ENCODE assay signal across 8 cellular contexts in the genomic region with DNA sequence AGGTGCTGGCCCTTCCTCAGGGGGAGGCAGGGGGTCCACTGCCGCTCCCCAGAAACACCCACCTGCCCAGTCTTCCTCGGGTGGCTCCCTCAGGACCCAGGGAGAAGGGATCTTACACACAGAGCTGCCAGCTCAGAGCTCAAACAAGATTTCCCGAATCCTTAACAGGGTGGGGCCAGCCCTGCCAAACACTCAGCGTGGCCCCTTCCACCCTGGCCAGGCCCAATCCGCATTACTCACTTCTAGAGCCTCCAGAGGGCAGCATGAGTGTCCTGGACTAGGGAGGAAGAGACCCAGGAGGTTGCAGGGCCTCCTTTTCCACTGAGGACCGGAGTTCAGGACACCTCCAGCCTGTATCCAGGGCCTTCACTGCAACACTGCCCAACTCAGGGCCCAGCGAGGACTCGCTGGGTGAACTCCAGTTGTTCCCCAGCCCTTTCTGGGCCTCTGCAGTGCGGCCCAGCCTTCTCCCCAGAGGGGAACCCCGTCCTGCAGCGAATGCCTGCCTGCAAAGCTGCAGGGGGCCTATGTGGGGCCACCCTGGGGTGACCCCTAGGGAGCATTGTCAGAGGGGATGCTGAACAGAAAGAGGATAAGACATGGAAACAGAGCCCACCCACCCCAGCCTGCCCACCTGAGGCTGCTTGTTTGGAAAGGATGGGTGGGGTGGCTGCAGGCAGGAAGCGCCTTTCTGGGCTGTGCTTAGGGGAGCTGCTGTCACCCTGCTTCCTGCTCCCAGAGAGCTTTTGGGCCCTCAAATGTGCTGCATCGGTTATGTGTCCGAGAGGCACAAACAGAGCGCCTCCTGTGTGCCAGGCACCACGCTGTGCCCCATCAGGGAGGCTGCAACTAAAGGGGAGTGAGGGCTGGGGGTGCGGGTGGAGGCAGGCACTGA. TPM values are rescaled to one million over a fixed set of nuclear protein-coding genes. Genes with fewer than 3 reads are reported as not detected.
DNase-seq lines count a peak whose midpoint lies in the region; ATAC-seq and TF ChIP-seq lines count a peak whose summit lies in the region.

No MANE protein-coding gene starts in this region.

- H3K36me3 ChIP-seq in HEK293 (ENCODE audit: control insufficient read depth in 2 of 2, insufficient read depth in 1 of 2, low read length in 2 of 2), result no peaks in the 10 kb centered on the region

- POLR2A ChIA-PET in HEK293 (lab: Yijun Ruan, JAX), result interaction anchor here (1.0 to 1.3 kb wide), 2 partner anchors 9 to 80 kb away, joined by 3 to 4 read pairs; no protein-coding TSS in a partner anchor

- H3K9me3 ChIP-seq in HEK293 (ENCODE audit: control insufficient read depth, insufficient read depth, low read depth, low read length), result no peaks in the 10 kb centered on the region

- peak; percentile 27 to 52 for ATAC-seq in activated naive CD4-positive, alpha-beta T cell treated with anti-CD3 and anti-CD28 coated beads, Interleukin-2, amount 50 U/mL, for 72 hours
- no peak for ATAC-seq in HG03342 (IDR thresholded peaks at IDR 0.05; ENCODE audit: unreplicated experiment)

- H3K4me1 ChIP-seq in HEK293 (ENCODE audit: control insufficient read depth, insufficient read depth, low read length), result peaks cover 25% of the 10 kb centered on the region

- H3K4me3 ChIP-seq in HEK293 (ENCODE audit: low read depth, low read length), result no peak overlapping the region

- no peaks in the 10 kb centered on the region for H3K36me3 Mint-ChIP-seq in activated naive CD4-positive, alpha-beta T cell treated with anti-CD3 and anti-CD28 coated beads, Interleukin-2, amount 50 U/mL, for 72 hours

- peak; percentile 38; the same call in 1 of the 2 replicates for TF ChIP-seq CTCF in HEK293 (tag by site-specific recombination; IDR thresholded peaks at IDR 0.05)

- DNase-seq in AG08395 (ENCODE audit: low spot score) (peak; percentile 70), kidney tubule cell (ENCODE audit: low spot score) (peak; percentile 50), H4 (ENCODE audit: low spot score) (no peak), putamen (ENCODE audit: low spot score) (no peak), NCI-H748 (lab: John Stamatoyannopoulos, UW; ENCODE audit: unreplicated experiment) (no peak)
- no peak for DNase-seq in activated naive CD4-positive, alpha-beta T cell treated with anti-CD3 and anti-CD28 coated beads, Interleukin-2, amount 50 U/mL, for 72 hours (ENCODE audit: low spot score in 2 of 2)

- CTCF ChIA-PET in HEK293 (lab: Yijun Ruan, JAX), result interaction anchor here (0.6 to 1.9 kb wide), 16 partner anchors 17 to 193 kb away, joined by 3 to 8 read pairs (median 4); no protein-coding TSS in a partner anchor

- H3K9me3 Mint-ChIP-seq in activated naive CD4-positive, alpha-beta T cell treated with anti-CD3 and anti-CD28 coated beads, Interleukin-2, amount 50 U/mL, for 72 hours, result no peaks in the 10 kb centered on the region

- no peak overlapping the region for H3K27ac ChIP-seq in HEK293 (ENCODE audit: extremely low read depth, low read depth, low read length)

- peak overlapping the region; percentile 55 to 79 for H3K27ac Mint-ChIP-seq in activated naive CD4-positive, alpha-beta T cell treated with anti-CD3 and anti-CD28 coated beads, Interleukin-2, amount 50 U/mL, for 72 hours

TF ChIP-seq in HEK293, 187 proteins besides CTCF, POLR2A, EP300 and RAD21 (continues in another document):
- TF ChIP-seq ZNF600 (tag by site-specific recombination; IDR thresholded peaks at IDR 0.05), result peak; percentile 90
- TF ChIP-seq GLIS2 (tag by site-specific recombination; IDR thresholded peaks at IDR 0.05), result peak; percentile 77; the same call in 1 of the 2 replicates
- no peak for TF ChIP-seq SP3 (tag by site-specific recombination; IDR thresholded peaks at IDR 0.05)
- TF ChIP-seq ZNF157 (tag by site-specific recombination; IDR thresholded peaks at IDR 0.05), result no peak
- no peak for TF ChIP-seq ZNF350 (tag by site-specific recombination; IDR thresholded peaks at IDR 0.05)
- no peak for TF ChIP-seq ZNF707 (tag by site-specific recombination; IDR thresholded peaks at IDR 0.05)
- TF ChIP-seq, protein P1, sequence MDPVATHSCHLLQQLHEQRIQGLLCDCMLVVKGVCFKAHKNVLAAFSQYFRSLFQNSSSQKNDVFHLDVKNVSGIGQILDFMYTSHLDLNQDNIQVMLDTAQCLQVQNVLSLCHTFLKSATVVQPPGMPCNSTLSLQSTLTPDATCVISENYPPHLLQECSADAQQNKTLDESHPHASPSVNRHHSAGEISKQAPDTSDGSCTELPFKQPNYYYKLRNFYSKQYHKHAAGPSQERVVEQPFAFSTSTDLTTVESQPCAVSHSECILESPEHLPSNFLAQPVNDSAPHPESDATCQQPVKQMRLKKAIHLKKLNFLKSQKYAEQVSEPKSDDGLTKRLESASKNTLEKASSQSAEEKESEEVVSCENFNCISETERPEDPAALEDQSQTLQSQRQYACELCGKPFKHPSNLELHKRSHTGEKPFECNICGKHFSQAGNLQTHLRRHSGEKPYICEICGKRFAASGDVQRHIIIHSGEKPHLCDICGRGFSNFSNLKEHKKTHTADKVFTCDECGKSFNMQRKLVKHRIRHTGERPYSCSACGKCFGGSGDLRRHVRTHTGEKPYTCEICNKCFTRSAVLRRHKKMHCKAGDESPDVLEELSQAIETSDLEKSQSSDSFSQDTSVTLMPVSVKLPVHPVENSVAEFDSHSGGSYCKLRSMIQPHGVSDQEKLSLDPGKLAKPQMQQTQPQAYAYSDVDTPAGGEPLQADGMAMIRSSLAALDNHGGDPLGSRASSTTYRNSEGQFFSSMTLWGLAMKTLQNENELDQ (tag by site-specific recombination; IDR thresholded peaks at IDR 0.05; ENCODE audit: low read depth), result no peak
- TF ChIP-seq ZNF654 (tag by site-specific recombination; IDR thresholded peaks at IDR 0.05; ENCODE audit: low read depth), result peak; percentile 21
- TF ChIP-seq GLIS1 (tag by site-specific recombination; IDR thresholded peaks at IDR 0.05), result peak; percentile 86
- TF ChIP-seq, protein P2, sequence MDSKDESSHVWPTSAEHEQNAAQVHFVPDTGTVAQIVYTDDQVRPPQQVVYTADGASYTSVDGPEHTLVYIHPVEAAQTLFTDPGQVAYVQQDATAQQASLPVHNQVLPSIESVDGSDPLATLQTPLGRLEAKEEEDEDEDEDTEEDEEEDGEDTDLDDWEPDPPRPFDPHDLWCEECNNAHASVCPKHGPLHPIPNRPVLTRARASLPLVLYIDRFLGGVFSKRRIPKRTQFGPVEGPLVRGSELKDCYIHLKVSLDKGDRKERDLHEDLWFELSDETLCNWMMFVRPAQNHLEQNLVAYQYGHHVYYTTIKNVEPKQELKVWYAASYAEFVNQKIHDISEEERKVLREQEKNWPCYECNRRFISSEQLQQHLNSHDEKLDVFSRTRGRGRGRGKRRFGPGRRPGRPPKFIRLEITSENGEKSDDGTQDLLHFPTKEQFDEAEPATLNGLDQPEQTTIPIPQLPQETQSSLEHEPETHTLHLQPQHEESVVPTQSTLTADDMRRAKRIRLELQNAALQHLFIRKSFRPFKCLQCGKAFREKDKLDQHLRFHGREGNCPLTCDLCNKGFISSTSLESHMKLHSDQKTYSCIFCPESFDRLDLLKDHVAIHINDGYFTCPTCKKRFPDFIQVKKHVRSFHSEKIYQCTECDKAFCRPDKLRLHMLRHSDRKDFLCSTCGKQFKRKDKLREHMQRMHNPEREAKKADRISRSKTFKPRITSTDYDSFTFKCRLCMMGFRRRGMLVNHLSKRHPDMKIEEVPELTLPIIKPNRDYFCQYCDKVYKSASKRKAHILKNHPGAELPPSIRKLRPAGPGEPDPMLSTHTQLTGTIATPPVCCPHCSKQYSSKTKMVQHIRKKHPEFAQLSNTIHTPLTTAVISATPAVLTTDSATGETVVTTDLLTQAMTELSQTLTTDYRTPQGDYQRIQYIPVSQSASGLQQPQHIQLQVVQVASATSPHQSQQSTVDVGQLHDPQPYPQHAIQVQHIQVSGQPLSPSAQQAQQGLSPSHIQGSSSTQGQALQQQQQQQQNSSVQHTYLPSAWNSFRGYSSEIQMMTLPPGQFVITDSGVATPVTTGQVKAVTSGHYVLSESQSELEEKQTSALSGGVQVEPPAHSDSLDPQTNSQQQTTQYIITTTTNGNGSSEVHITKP (tag by site-specific recombination; IDR thresholded peaks at IDR 0.05), result peak; percentile 83
- TF ChIP-seq ZNF121 (tag by site-specific recombination; IDR thresholded peaks at IDR 0.05), result no peak
- no peak for TF ChIP-seq ZNF555 (tag by site-specific recombination; conservative IDR thresholded peaks at IDR 0.05)
- no peak for TF ChIP-seq ZNF48 (tag by site-specific recombination; IDR thresholded peaks at IDR 0.05)
- no peak for TF ChIP-seq ZBTB7A (tag by site-specific recombination; IDR thresholded peaks at IDR 0.05; ENCODE audit: low read depth)
- no peak for TF ChIP-seq ZNF626 (tag by site-specific recombination; IDR thresholded peaks at IDR 0.05)
- TF ChIP-seq ZNF23 (tag by site-specific recombination; IDR thresholded peaks at IDR 0.05; ENCODE audit: borderline replicate concordance), result no peak
- peak; percentile 79 for TF ChIP-seq ZFP69B (tag by site-specific recombination; IDR thresholded peaks at IDR 0.05)
- TF ChIP-seq ZNF423 (tag by site-specific recombination; IDR thresholded peaks at IDR 0.05), result peak; percentile 65; the same call in 1 of the 2 replicates
- TF ChIP-seq, protein P3, sequence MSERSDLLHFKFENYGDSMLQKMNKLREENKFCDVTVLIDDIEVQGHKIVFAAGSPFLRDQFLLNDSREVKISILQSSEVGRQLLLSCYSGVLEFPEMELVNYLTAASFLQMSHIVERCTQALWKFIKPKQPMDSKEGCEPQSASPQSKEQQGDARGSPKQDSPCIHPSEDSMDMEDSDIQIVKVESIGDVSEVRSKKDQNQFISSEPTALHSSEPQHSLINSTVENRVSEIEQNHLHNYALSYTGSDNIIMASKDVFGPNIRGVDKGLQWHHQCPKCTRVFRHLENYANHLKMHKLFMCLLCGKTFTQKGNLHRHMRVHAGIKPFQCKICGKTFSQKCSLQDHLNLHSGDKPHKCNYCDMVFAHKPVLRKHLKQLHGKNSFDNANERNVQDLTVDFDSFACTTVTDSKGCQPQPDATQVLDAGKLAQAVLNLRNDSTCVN (tag by site-specific recombination; optimal IDR thresholded peaks at IDR 0.05), result no peak
- no peak for TF ChIP-seq HOXC10 (CRISPR knock-in tag; IDR thresholded peaks at IDR 0.05)
- TF ChIP-seq ZNF514 (tag by site-specific recombination; IDR thresholded peaks at IDR 0.05), result no peak
- peak; percentile 15; the same call in 1 of the 2 replicates for TF ChIP-seq IKZF3 (tag by site-specific recombination; IDR thresholded peaks at IDR 0.05)
- TF ChIP-seq ZSCAN23 (tag by site-specific recombination; IDR thresholded peaks at IDR 0.05), result no peak
- no peak for TF ChIP-seq ZNF37A (tag by site-specific recombination; IDR thresholded peaks at IDR 0.05)

RNA-seq across cellular contexts. Expression of a gene that starts 43.8 kb away (rescaled TPM):
- total RNA-seq in activated naive CD4-positive, alpha-beta T cell treated with anti-CD3 and anti-CD28 coated beads, Interleukin-2, amount 50 U/mL, for 72 hours, result 10 to 100 TPM; 86.8 to 90.8 TPM
- 9.1 and 15.9 TPM in 2 replicates for total RNA-seq in H4 (2014; rRNA removed; shearing (Covaris generic))

RNA-seq across cellular contexts. Expression of a gene that starts 44.4 kb away (rescaled TPM):
- total RNA-seq in activated naive CD4-positive, alpha-beta T cell treated with anti-CD3 and anti-CD28 coated beads, Interleukin-2, amount 50 U/mL, for 72 hours, result 10 to 100 TPM; 42.3 to 49.8 TPM
- 34.2 and 35.8 TPM in 2 replicates for total RNA-seq in H4 (2014; rRNA removed; shearing (Covaris generic))

Comparison
In these comparisons a context has a peak if more than half of its experiments do, and no peak if none do; other contexts are left out.
1. DNase-seq: peak in AG08395 (single experiment) and kidney tubule cell (single experiment); none in activated naive CD4-positive, alpha-beta T cell treated with anti-CD3 and anti-CD28 coated beads, Interleukin-2, amount 50 U/mL, for 72 hours (0 of 2), H4 (single experiment), putamen (single experiment) and NCI-H748 (single experiment).